ENCODE assay signal across 8 cellular contexts in genomic region chr16:15015671-15016070, GRCh38. TPM values are rescaled to one million over a fixed set of nuclear protein-coding genes. Genes with fewer than 3 reads are reported as not detected.
A peak's percentile ranks its signal among the peaks of the same experiment; 100 is the strongest.
DNase-seq lines count a peak whose midpoint lies in the region; ATAC-seq and TF ChIP-seq lines count a peak whose summit lies in the region.
"Not testable (repeated sequence)": the region's sequence is repeated elsewhere in the genome, so short reads cannot be mapped to it uniquely, and the experiment has no call there.

No MANE protein-coding gene starts in this region.

- not testable (repeated sequence) for ATAC-seq in CD8-positive, alpha-beta T cell; T-helper 17 cell; central memory CD8-positive, alpha-beta T cell (replicated peaks; ENCODE audit: extremely low read depth, poor library complexity, severe bottlenecking); memory B cell (ENCODE audit: low read depth); naive thymus-derived CD8-positive, alpha-beta T cell; upper lobe of right lung

- H3K27ac ChIP-seq in A673 (ENCODE audit: low read depth, low read length, poor library complexity, severe bottlenecking) (peak overlapping the region; percentile 98), skeletal muscle tissue (ENCODE audit: low read depth, low read length) (peak overlapping the region; percentile 87), upper lobe of right lung (peak overlapping the region; percentile 38)
- H3K27ac ChIP-seq in CD8-positive, alpha-beta T cell (ENCODE audit: low read depth, low read length), result not testable (repeated sequence)

- not testable (repeated sequence) for TF ChIP-seq CTCF in A673 (conservative IDR thresholded peaks at IDR 0.05; ENCODE audit: low read depth, low read length); CD8-positive, alpha-beta T cell (IDR thresholded peaks at IDR 0.05); upper lobe of right lung (IDR thresholded peaks at IDR 0.05)

- DNase-seq in A673 (ENCODE audit: low spot score); CD8-positive, alpha-beta T cell; T-helper 17 cell; central memory CD8-positive, alpha-beta T cell (ENCODE audit: low spot score in 2 of 2); memory B cell (ENCODE audit: low spot score in 2 of 2); naive thymus-derived CD8-positive, alpha-beta T cell; upper lobe of right lung: not testable (repeated sequence)

- not testable (repeated sequence) for H3K9me3 Mint-ChIP-seq in CD8-positive, alpha-beta T cell; central memory CD8-positive, alpha-beta T cell; memory B cell; naive thymus-derived CD8-positive, alpha-beta T cell

- H3K4me1 ChIP-seq in A673 (ENCODE audit: insufficient read depth, low read length, poor library complexity, severe bottlenecking) (peaks cover 32% of the 10 kb centered on the region), skeletal muscle tissue (ENCODE audit: control insufficient read depth in 3 of 3, insufficient read depth in 3 of 3, low read length in 3 of 3) (peaks cover 17 to 25% (median 22%) of the 10 kb centered on the region in 3 donors), upper lobe of right lung (peaks cover 23% of the 10 kb centered on the region)
- H3K4me1 ChIP-seq in CD8-positive, alpha-beta T cell (ENCODE audit: insufficient read depth, low read length), result peaks cover 13% of the 10 kb centered on the region

- H3K27ac Mint-ChIP-seq in CD8-positive, alpha-beta T cell, result peak overlapping the region; percentile 45
- H3K27ac Mint-ChIP-seq in T-helper 17 cell (peak overlapping the region; percentile 95), memory B cell (peak overlapping the region; percentile 78)
- peak overlapping the region; percentile 94 for H3K27ac Mint-ChIP-seq in central memory CD8-positive, alpha-beta T cell (ENCODE audit: low read depth)
- peak overlapping the region in 9 of 10 donors; percentile 29 to 96 (median 60) for H3K27ac Mint-ChIP-seq in naive thymus-derived CD8-positive, alpha-beta T cell

- H3K36me3 ChIP-seq in A673 (ENCODE audit: insufficient read depth, low read length, poor library complexity, severe bottlenecking) (peaks cover 29% of the 10 kb centered on the region), skeletal muscle tissue (ENCODE audit: control insufficient read depth in 3 of 3, insufficient read depth in 3 of 3, low read length in 3 of 3) (peaks cover 4 to 15% (median 14%) of the 10 kb centered on the region in 3 donors), upper lobe of right lung (peaks cover 65% of the 10 kb centered on the region)
- H3K36me3 ChIP-seq in CD8-positive, alpha-beta T cell (ENCODE audit: insufficient read depth, low read length), result peaks cover 14% of the 10 kb centered on the region

- BruUV-seq in A673 (replicated peaks; lab: Mats Ljungman, UMichigan), result not testable (repeated sequence)

- CTCF ChIA-PET in A673 (lab: Charles Lee); CD8-positive, alpha-beta T cell (lab: Charles Lee): not testable (repeated sequence)

- intact Hi-C loops in A673 (cut with micrococcal nuclease; ENCODE audit: unreplicated experiment); upper lobe of right lung (cut with DNase I): not testable (repeated sequence)
- intact Hi-C loops in CD8-positive, alpha-beta T cell (cut with DNase I, micrococcal nuclease), result loop anchor here in 1 of 2 experiments (2.0 kb wide), 1 partner anchor 41 kb away; the partner anchor contains the start of gene PDXDC1

- not testable (repeated sequence) for H3K27me3 ChIP-seq in A673 (replicated peaks; ENCODE audit: insufficient read depth, low read depth, low read length, poor library complexity); CD8-positive, alpha-beta T cell (ENCODE audit: insufficient read depth, low read length); skeletal muscle tissue (ENCODE audit: control insufficient read depth in 3 of 3, insufficient read depth in 3 of 3, low read length in 3 of 3); upper lobe of right lung

- H3K4me3 Mint-ChIP-seq in CD8-positive, alpha-beta T cell; T-helper 17 cell; central memory CD8-positive, alpha-beta T cell; memory B cell; naive thymus-derived CD8-positive, alpha-beta T cell: not testable (repeated sequence)

- POLR2A ChIA-PET in A673 (lab: Charles Lee; ENCODE audit: low non-redundant PET); CD8-positive, alpha-beta T cell (lab: Charles Lee); naive thymus-derived CD8-positive, alpha-beta T cell (lab: Charles Lee): not testable (repeated sequence)

- H3K9me3 ChIP-seq in A673 (ENCODE audit: low read depth, low read length, poor library complexity, severe bottlenecking); CD8-positive, alpha-beta T cell (ENCODE audit: low read length); T-helper 17 cell (ENCODE audit: control insufficient read depth, low read length, poor library complexity, severe bottlenecking); skeletal muscle tissue (ENCODE audit: control insufficient read depth in 3 of 3, low read length in 3 of 3); upper lobe of right lung: not testable (repeated sequence)

- H3K27me3 Mint-ChIP-seq in CD8-positive, alpha-beta T cell (ENCODE audit: low read depth); T-helper 17 cell; central memory CD8-positive, alpha-beta T cell; memory B cell; naive thymus-derived CD8-positive, alpha-beta T cell: not testable (repeated sequence)

- peaks cover 53% of the 10 kb centered on the region for H3K36me3 Mint-ChIP-seq in CD8-positive, alpha-beta T cell
- not testable (repeated sequence) for H3K36me3 Mint-ChIP-seq in T-helper 17 cell (ENCODE audit: low read depth)
- peaks cover 47% of the 10 kb centered on the region for H3K36me3 Mint-ChIP-seq in central memory CD8-positive, alpha-beta T cell (ENCODE audit: insufficient read depth)
- H3K36me3 Mint-ChIP-seq in memory B cell, result peaks cover 16% of the 10 kb centered on the region
- H3K36me3 Mint-ChIP-seq in naive thymus-derived CD8-positive, alpha-beta T cell, result peaks cover 16 to 67% (median 20%) of the 10 kb centered on the region in 3 donors

- not testable (repeated sequence) for H3K4me3 ChIP-seq in A673 (ENCODE audit: low read depth, low read length, poor library complexity, severe bottlenecking); CD8-positive, alpha-beta T cell (ENCODE audit: low read depth, low read length); skeletal muscle tissue (ENCODE audit: low read length in 3 of 3); upper lobe of right lung

- H3K9ac ChIP-seq in skeletal muscle tissue (ENCODE audit: low read depth in 1 of 3, low read length in 3 of 3), result not testable (repeated sequence)

- H3K4me1 Mint-ChIP-seq in CD8-positive, alpha-beta T cell (ENCODE audit: low read depth), result peaks cover 26% of the 10 kb centered on the region
- peaks cover 16% of the 10 kb centered on the region for H3K4me1 Mint-ChIP-seq in T-helper 17 cell
- H3K4me1 Mint-ChIP-seq in central memory CD8-positive, alpha-beta T cell, result peaks cover 22% of the 10 kb centered on the region
- H3K4me1 Mint-ChIP-seq in memory B cell, result not testable (repeated sequence)
- H3K4me1 Mint-ChIP-seq in naive thymus-derived CD8-positive, alpha-beta T cell, result peaks cover 11 to 47% (median 30%) of the 10 kb centered on the region in 4 donors

RNA-seq across cellular contexts. Expression of gene NTAN1, which starts 40.2 kb away (rescaled TPM):
- total RNA-seq in A673 (2021) (55.5 and 59.7 TPM in 2 replicates), T-helper 17 cell (10 to 100 TPM; 26.5 to 34.4 TPM), skeletal muscle tissue (39.7 TPM), upper lobe of right lung (38.4 TPM)
- 10 to 100 TPM; 22.8 to 23.3 TPM for total RNA-seq in CD8-positive, alpha-beta T cell
- total RNA-seq in naive thymus-derived CD8-positive, alpha-beta T cell, result 10 to 100 TPM; 29.3 to 33.4 TPM
- 10 to 100 TPM; 42.6 to 45.1 (median 43.5) TPM for polyA plus RNA-seq in naive thymus-derived CD8-positive, alpha-beta T cell

RNA-seq across cellular contexts. Expression of gene PDXDC1, which starts 40.8 kb away (rescaled TPM):
- total RNA-seq in A673 (2021) (101 and 103 TPM in 2 replicates), T-helper 17 cell (10 to 100 TPM; 58.4 to 78.8 TPM), skeletal muscle tissue (36.0 TPM), upper lobe of right lung (100 TPM)
- 10 to 100 TPM; 89.5 to 96.3 TPM for total RNA-seq in CD8-positive, alpha-beta T cell
- total RNA-seq in naive thymus-derived CD8-positive, alpha-beta T cell, result 10 to 100 TPM; 76.1 to 77.8 TPM
- polyA plus RNA-seq in naive thymus-derived CD8-positive, alpha-beta T cell, result 10 to 100 TPM; 25.0 to 35.7 (median 28.2) TPM

Comparison
In these comparisons a context has a peak if more than half of its experiments do, and no peak if none do; other contexts are left out.
1. H3K27ac Mint-ChIP-seq: peak in every context shown above with its lines; median percentile 95 in T-helper 17 cell; 94 in central memory CD8-positive, alpha-beta T cell; 78 in memory B cell; 60 in naive thymus-derived CD8-positive, alpha-beta T cell; 45 in CD8-positive, alpha-beta T cell.